1 cellular context compared by ENCODE assay signal in the genomic region with DNA sequence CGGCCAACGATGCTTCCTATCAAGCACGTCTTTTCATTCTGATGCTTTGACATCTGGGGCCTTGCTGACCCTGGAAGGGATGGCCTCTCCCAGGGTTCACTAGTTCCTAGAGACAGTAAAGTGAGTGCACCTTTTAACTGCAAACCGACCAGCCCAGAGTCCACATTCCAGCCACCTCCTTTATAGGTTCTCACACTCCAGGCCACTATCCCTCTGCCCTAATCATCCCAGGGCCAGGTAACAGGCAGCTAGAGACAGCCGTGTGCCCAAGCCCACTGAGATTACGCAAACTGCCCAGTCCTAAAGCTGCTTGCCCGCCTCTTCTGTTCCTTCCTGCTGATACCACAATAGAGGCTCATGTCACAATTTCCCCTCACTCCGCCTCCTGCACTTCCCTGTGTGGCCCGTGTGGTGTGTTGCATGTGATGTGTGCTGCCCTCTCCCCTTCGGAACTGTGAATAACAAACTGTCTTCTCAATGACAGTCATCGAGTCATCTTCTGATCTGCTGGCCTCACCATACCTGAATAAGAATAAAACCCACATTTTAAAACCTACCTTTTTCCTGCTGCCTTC.
TF ChIP-seq lines count a peak whose summit lies in the region.

No MANE protein-coding gene starts in this region.

TF ChIP-seq in HCT116, 20 proteins besides CTCF, POLR2A, EP300 and RAD21 (continued from another document):
- TF ChIP-seq, protein P1, sequence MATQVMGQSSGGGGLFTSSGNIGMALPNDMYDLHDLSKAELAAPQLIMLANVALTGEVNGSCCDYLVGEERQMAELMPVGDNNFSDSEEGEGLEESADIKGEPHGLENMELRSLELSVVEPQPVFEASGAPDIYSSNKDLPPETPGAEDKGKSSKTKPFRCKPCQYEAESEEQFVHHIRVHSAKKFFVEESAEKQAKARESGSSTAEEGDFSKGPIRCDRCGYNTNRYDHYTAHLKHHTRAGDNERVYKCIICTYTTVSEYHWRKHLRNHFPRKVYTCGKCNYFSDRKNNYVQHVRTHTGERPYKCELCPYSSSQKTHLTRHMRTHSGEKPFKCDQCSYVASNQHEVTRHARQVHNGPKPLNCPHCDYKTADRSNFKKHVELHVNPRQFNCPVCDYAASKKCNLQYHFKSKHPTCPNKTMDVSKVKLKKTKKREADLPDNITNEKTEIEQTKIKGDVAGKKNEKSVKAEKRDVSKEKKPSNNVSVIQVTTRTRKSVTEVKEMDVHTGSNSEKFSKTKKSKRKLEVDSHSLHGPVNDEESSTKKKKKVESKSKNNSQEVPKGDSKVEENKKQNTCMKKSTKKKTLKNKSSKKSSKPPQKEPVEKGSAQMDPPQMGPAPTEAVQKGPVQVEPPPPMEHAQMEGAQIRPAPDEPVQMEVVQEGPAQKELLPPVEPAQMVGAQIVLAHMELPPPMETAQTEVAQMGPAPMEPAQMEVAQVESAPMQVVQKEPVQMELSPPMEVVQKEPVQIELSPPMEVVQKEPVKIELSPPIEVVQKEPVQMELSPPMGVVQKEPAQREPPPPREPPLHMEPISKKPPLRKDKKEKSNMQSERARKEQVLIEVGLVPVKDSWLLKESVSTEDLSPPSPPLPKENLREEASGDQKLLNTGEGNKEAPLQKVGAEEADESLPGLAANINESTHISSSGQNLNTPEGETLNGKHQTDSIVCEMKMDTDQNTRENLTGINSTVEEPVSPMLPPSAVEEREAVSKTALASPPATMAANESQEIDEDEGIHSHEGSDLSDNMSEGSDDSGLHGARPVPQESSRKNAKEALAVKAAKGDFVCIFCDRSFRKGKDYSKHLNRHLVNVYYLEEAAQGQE (IDR thresholded peaks at IDR 0.05; ENCODE audit: low read depth): no peak
- TF ChIP-seq, protein P2, sequence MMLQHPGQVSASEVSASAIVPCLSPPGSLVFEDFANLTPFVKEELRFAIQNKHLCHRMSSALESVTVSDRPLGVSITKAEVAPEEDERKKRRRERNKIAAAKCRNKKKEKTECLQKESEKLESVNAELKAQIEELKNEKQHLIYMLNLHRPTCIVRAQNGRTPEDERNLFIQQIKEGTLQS (IDR thresholded peaks at IDR 0.05): no peak
- TF ChIP-seq FOSL1 (IDR thresholded peaks at IDR 0.05; ENCODE audit: low read depth): no peak
- no peak for TF ChIP-seq JUND (IDR thresholded peaks at IDR 0.05)
- TF ChIP-seq YY1 (IDR thresholded peaks at IDR 0.05; ENCODE audit: extremely low read depth, insufficient replicate concordance, low read depth, low read length): no peak
